8 cellular contexts compared by ENCODE assay signal in the genomic region with DNA sequence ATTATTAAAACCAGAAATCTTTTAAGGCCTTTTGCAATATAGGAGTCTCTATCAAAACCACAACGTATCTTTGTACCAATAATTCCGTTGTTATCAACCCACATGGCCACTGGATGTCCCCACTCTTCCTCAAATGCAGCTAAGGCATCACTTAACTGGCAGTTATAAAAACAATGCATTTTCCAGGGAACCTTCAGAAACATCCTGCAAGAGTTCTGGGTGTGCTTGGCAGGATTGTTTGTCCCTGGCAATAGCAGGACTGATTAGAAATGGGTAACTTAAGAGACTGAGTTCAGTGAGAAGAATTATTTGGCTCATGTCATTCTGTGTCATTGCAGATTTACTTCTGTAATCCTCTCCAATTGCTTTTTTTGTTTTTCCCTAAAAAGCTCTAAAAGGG.
DNase-seq lines count a peak whose midpoint lies in the region; ATAC-seq and TF ChIP-seq lines count a peak whose summit lies in the region.

No MANE protein-coding gene starts in this region.

- no peak overlapping the region for H3K4me3 Mint-ChIP-seq in neural crest cell

- POLR2A ChIA-PET in OCI-LY7 (lab: Charles Lee), result interaction anchor here (1.5 kb wide), 1 partner anchor 8 kb away, joined by 4 read pairs; no protein-coding TSS in a partner anchor

- peaks cover 5% of the 10 kb centered on the region for H3K27me3 ChIP-seq in DND-41 (ENCODE audit: insufficient read depth, low read length, poor library complexity)

- H3K27ac ChIP-seq in DND-41 (ENCODE audit: low read length) (no peak overlapping the region), OCI-LY7 (ENCODE audit: low read depth, low read length, poor library complexity, severe bottlenecking) (no peak overlapping the region)

- no peak for DNase-seq in DND-41
- DNase-seq in Jurkat, Clone E6-1 (ENCODE audit: low read depth, low spot score), result peak; percentile 17
- peak; percentile 72 for DNase-seq in OCI-LY7 (ENCODE audit: low spot score)
- peak; percentile 19 to 45 for DNase-seq in erythroblast (lab: John Stamatoyannopoulos, UW)
- peak; percentile 22 for DNase-seq in neural crest cell (ENCODE audit: low read depth, low spot score)
- DNase-seq in GM19240 (ENCODE audit: insufficient read length, low spot score), result no peak

- H3K79me2 ChIP-seq in DND-41 (ENCODE audit: insufficient read depth, low read length) (no peaks in the 10 kb centered on the region), OCI-LY7 (ENCODE audit: insufficient read depth, low read depth, low read length) (no peaks in the 10 kb centered on the region)

- H3K36me3 ChIP-seq in DND-41 (ENCODE audit: insufficient read depth, low read length), result no peaks in the 10 kb centered on the region
- H3K36me3 ChIP-seq in OCI-LY7 (ENCODE audit: insufficient read depth, low read length), result no peaks in the 10 kb centered on the region

- no peak overlapping the region for H3K4me3 ChIP-seq in DND-41 (ENCODE audit: low read depth in 1 of 2, low read length in 2 of 2)
- H3K4me3 ChIP-seq in Jurkat, Clone E6-1 (ENCODE audit: low read length), result no peak overlapping the region
- no peak overlapping the region for H3K4me3 ChIP-seq in OCI-LY7 (ENCODE audit: low read depth, low read length, poor library complexity, severe bottlenecking)

- no peaks in the 10 kb centered on the region for H3K9me2 ChIP-seq in OCI-LY7 (ENCODE audit: insufficient read depth, low read length)

- no peak overlapping the region for H3K9ac ChIP-seq in DND-41 (ENCODE audit: low read depth, low read length)

- H3K27ac Mint-ChIP-seq in neural crest cell (ENCODE audit: unreplicated experiment), result no peak overlapping the region

- H3K4me2 ChIP-seq in DND-41 (ENCODE audit: insufficient read depth, low read length) (no peak overlapping the region), OCI-LY7 (ENCODE audit: low read length) (peak overlapping the region; percentile 44; the same call in 1 of the 2 replicates)

- TF ChIP-seq CTCF in DND-41 (IDR thresholded peaks at IDR 0.05; ENCODE audit: borderline replicate concordance, extremely low read depth, low read length, poor library complexity, severe bottlenecking), result peak; percentile 41
- peak; percentile 91 for TF ChIP-seq CTCF in OCI-LY7 (conservative IDR thresholded peaks at IDR 0.05; ENCODE audit: low read length)
- TF ChIP-seq CTCF in neural crest cell (conservative IDR thresholded peaks at IDR 0.05), result peak; percentile 84

- no peaks in the 10 kb centered on the region for H3K36me3 Mint-ChIP-seq in neural crest cell (ENCODE audit: low read depth)

- no peaks in the 10 kb centered on the region; the same call in 1 of the 2 replicates for H4K20me1 ChIP-seq in DND-41 (ENCODE audit: insufficient read depth, low read length)
- H4K20me1 ChIP-seq in OCI-LY7 (ENCODE audit: insufficient read depth, low read length), result no peaks in the 10 kb centered on the region

- H3K4me1 ChIP-seq in DND-41 (ENCODE audit: insufficient read depth, low read length), result no peaks in the 10 kb centered on the region
- peaks cover 17% of the 10 kb centered on the region for H3K4me1 ChIP-seq in OCI-LY7 (ENCODE audit: insufficient read depth, low read length, poor library complexity, severe bottlenecking)

- no peak overlapping the region for H2AFZ ChIP-seq in DND-41 (ENCODE audit: low read depth, low read length)
- peak overlapping the region; percentile 91 for H2AFZ ChIP-seq in OCI-LY7 (ENCODE audit: low read length)

- peaks cover 3% of the 10 kb centered on the region for H3K9me3 Mint-ChIP-seq in neural crest cell

- intact Hi-C loops in OCI-LY7 (cut with micrococcal nuclease; ENCODE audit: unreplicated experiment), result loop anchor here (1.0 to 10.0 kb wide), 3 partner anchors 183 to 769 kb away; no protein-coding TSS in a partner anchor

- no peak for TF ChIP-seq POLR2A in erythroblast (IDR thresholded peaks at IDR 0.05; ENCODE audit: low read length)

- no TSS peak for BruUV-seq in OCI-LY7 (replicated peaks; lab: Mats Ljungman, UMichigan)

- H3K27me3 Mint-ChIP-seq in neural crest cell (ENCODE audit: low read depth), result no peaks in the 10 kb centered on the region

- H3K9me3 ChIP-seq in DND-41 (ENCODE audit: insufficient read depth, low read length, severe bottlenecking), result no peaks in the 10 kb centered on the region
- no peaks in the 10 kb centered on the region for H3K9me3 ChIP-seq in OCI-LY7 (ENCODE audit: low read length)

- CTCF ChIA-PET in OCI-LY7 (lab: Charles Lee; ENCODE audit: unreplicated experiment), result no interaction called here

- no peaks in the 10 kb centered on the region for H3K4me1 Mint-ChIP-seq in neural crest cell

- ATAC-seq in DND-41 (ENCODE audit: insufficient read depth, low read depth) (no peak), GM21528 (IDR thresholded peaks at IDR 0.05; ENCODE audit: low FRiP score, unreplicated experiment) (no peak), HG03108 (IDR thresholded peaks at IDR 0.05; ENCODE audit: unreplicated experiment) (no peak)

Comparison
In these comparisons a context has a peak if more than half of its experiments do, and no peak if none do; other contexts are left out.
1. DNase-seq: peak in Jurkat, Clone E6-1 (single experiment), OCI-LY7 (single experiment), erythroblast (2 of 2) and neural crest cell (single experiment); none in DND-41 (single experiment) and GM19240 (single experiment).
2. CTCF ChIP-seq: peak in every context shown above with its lines; median percentile 91 in OCI-LY7; 84 in neural crest cell; 41 in DND-41.